ENCODE assay signal across 18 cellular contexts in genomic region chr9:102185371-102185770, GRCh38.
DNase-seq lines count a peak whose midpoint lies in the region; ATAC-seq and TF ChIP-seq lines count a peak whose summit lies in the region.
"Had no signal": no experiment of that assay in that cellular context is flagged by ENCODE, and none has a peak within 500 bp of the region (broad histone marks: within the 10 kb centered on the region; RNA-seq: fewer than 3 reads in every experiment).

No MANE protein-coding gene starts in this region.

- H3K4me1 ChIP-seq in adrenal gland (replicated peaks in 1 of 2) (peaks cover 0 to 19% of the 10 kb centered on the region in 2 donors), stomach (peaks cover 0 to 3% (median 0%) of the 10 kb centered on the region in 4 donors)
- H3K4me1 ChIP-seq: BLaER1, Caco-2 had no signal

- 65 to 79% (median 70%) methylated on average over 2 of the region's 2 CpGs for WGBS in adrenal gland, 4 donors
- 46 to 66% (median 58%) methylated on average over 2 of the region's 2 CpGs for WGBS in stomach, 5 donors

- ATAC-seq in left ventricle myocardium superior: peak; percentile 95
- ATAC-seq in HG03280 (IDR thresholded peaks at IDR 0.05; ENCODE audit: unreplicated experiment): no peak

- TF ChIP-seq POLR2A in adrenal gland (IDR thresholded peaks at IDR 0.05) (no peak), stomach (IDR thresholded peaks at IDR 0.05) (no peak)

- TF ChIP-seq CTCF in C4-2B (conservative IDR thresholded peaks at IDR 0.05) (no peak), adrenal gland (IDR thresholded peaks at IDR 0.05) (no peak), stomach (IDR thresholded peaks at IDR 0.05) (no peak)

- no peak overlapping the region for H3K4me3 ChIP-seq in adrenal gland
- no peak overlapping the region for H3K4me3 ChIP-seq in stomach
- H3K4me3 ChIP-seq: BLaER1 had no signal

- no peaks in the 10 kb centered on the region for H3K36me3 ChIP-seq in adrenal gland (replicated peaks in 1 of 2)
- no peaks in the 10 kb centered on the region for H3K36me3 ChIP-seq in stomach
- H3K36me3 ChIP-seq: BLaER1 had no signal

- intact Hi-C loops in adrenal gland (cut with DNase I) (no loop called here), left ventricle myocardium superior (cut with micrococcal nuclease) (no loop called here), stomach (cut with DNase I; ENCODE audit: low total_unique reads) (no loop called here), head of caudate nucleus (cut with DNase I) (no loop called here)

- H3K9me3 ChIP-seq in adrenal gland (replicated peaks in 1 of 3): no peaks in the 10 kb centered on the region
- H3K9me3 ChIP-seq in stomach: no peaks in the 10 kb centered on the region
- H3K9me3 ChIP-seq: BLaER1, Caco-2 had no signal

- H3K27ac ChIP-seq in C4-2B (peak overlapping the region; percentile 46; the same call in 1 of the 2 replicates), adrenal gland (no peak overlapping the region), stomach (no peak overlapping the region)
- H3K27ac ChIP-seq: BLaER1, KMS-11 had no signal

- DNase-seq in adrenal gland: peak in 4 of 7 donors; percentile 25 to 55 (median 32)
- no peak for DNase-seq in left ventricle myocardium superior
- peak; percentile 50 for DNase-seq in stomach
- DNase-seq in head of caudate nucleus: no peak
- no peak for DNase-seq in ecto neural progenitor cell (ENCODE audit: low spot score)
- DNase-seq: Caco-2; CD4-positive, alpha-beta memory T cell; HCEC 1CT; NCI-H1105; NCI-H146; NCI-H2029 treated with DMSO at 0.1 percent for 48 hours; NCI-H2171; NCI-H526 treated with DMSO at 0.1 percent for 48 hours; OCI-M1 had no signal

- no peak for TF ChIP-seq EP300 in stomach (IDR thresholded peaks at IDR 0.05)

- H3K27me3 ChIP-seq in adrenal gland (no peaks in the 10 kb centered on the region), stomach (no peaks in the 10 kb centered on the region)
- H3K27me3 ChIP-seq: BLaER1 had no signal

Comparison
In these comparisons a context has a peak if more than half of its experiments do, and no peak if none do; other contexts are left out.
1. DNase-seq: peak in adrenal gland (4 of 7) and stomach (single experiment); none in left ventricle myocardium superior (single experiment), head of caudate nucleus (0 of 42) and ecto neural progenitor cell (single experiment).